ENCODE assay signal across 8 cellular contexts in genomic region chr6:137234505-137234863, GRCh38. TPM values are rescaled to one million over a fixed set of nuclear protein-coding genes. Genes with fewer than 3 reads are reported as not detected.
DNase-seq lines count a peak whose midpoint lies in the region; ATAC-seq lines count a peak whose summit lies in the region.

No MANE protein-coding gene starts in this region.

- no peaks in the 10 kb centered on the region for H3K27me3 ChIP-seq in layer of hippocampus (ENCODE audit: control insufficient read depth, insufficient read depth, low read length)

- ATAC-seq in HG02759 (IDR thresholded peaks at IDR 0.05; ENCODE audit: unreplicated experiment) = peak; percentile 78

- H3K27ac ChIP-seq in layer of hippocampus (ENCODE audit: low read depth, low read length) = peak overlapping the region; percentile 22

- DNase-seq in GF-D8 (lab: John Stamatoyannopoulos, UW) = peak; percentile 84
- DNase-seq in SIG-M5 (lab: John Stamatoyannopoulos, UW) = peak; percentile 22
- DNase-seq in NCI-H2227 (lab: John Stamatoyannopoulos, UW; ENCODE audit: unreplicated experiment) = no peak
- no peak for DNase-seq in mesenteric fat pad (ENCODE audit: low spot score)
- no peak for DNase-seq in NCI-H2107 (lab: John Stamatoyannopoulos, UW)
- DNase-seq in NCI-H2029 (lab: John Stamatoyannopoulos, UW) = no peak

RNA-seq across cellular contexts. Expression of gene IFNGR1, which starts 15.3 kb away (rescaled TPM):
- 148 TPM for total RNA-seq in mesenteric fat pad

Comparison
In these comparisons a context has a peak if more than half of its experiments do, and no peak if none do; other contexts are left out.
1. DNase-seq: peak in GF-D8 (single experiment) and SIG-M5 (single experiment); none in NCI-H2227 (single experiment), mesenteric fat pad (single experiment), NCI-H2107 (single experiment) and NCI-H2029 (single experiment).